13 cellular contexts compared by ENCODE assay signal in the genomic region with DNA sequence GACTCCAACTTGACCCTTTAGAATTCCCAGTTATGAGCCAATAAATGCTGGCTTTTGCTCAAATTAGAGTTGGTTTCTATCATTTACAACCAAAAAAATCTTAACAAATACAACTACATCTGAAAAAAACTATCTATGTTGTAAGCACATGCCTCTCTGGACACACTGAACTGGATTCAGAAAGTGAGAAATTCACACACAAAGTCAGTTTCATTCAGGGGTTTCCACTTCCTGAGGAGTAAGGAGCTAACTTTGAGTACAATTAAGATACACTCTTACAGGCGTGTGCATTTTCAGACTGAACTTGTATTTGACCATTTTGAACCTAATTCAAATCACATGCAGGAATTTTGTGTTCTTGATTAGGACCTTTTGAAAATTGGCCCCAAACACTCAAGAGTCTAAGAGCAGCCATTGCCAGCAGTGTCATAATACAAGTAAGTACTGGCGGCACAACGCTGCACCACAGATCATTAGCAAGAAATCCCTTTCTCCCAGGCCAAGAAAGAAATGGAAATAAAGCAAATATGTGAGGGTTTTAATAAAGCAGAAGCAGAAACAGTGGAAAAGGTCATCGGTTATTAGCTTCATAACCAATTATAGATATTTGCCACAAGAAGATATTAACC. TPM values are rescaled to one million over a fixed set of nuclear protein-coding genes. Genes with fewer than 3 reads are reported as not detected.
DNase-seq lines count a peak whose midpoint lies in the region; ATAC-seq lines count a peak whose summit lies in the region.
"Had no signal": no experiment of that assay in that cellular context is flagged by ENCODE, and none has a peak within 500 bp of the region (broad histone marks: within the 10 kb centered on the region; RNA-seq: fewer than 3 reads in every experiment).

No MANE protein-coding gene starts in this region.

- H3K9me3 ChIP-seq in trophoblast cell (ENCODE audit: insufficient read depth, low read depth, low read length) (peaks cover 3% of the 10 kb centered on the region), MG63 (no peaks in the 10 kb centered on the region)
- H3K9me3 ChIP-seq: Caco-2 had no signal

- WGBS in trophoblast cell (ENCODE audit: extremely low coverage, insufficient coverage, insufficient read length) = no CpG with 5 or more reads among the region's 4 CpGs

- H3K27me3 ChIP-seq in trophoblast cell (ENCODE audit: insufficient read depth, low read length) = no peaks in the 10 kb centered on the region
- H3K27me3 ChIP-seq in MG63 = no peaks in the 10 kb centered on the region

- no peaks in the 10 kb centered on the region for H3K27me3 Mint-ChIP-seq in activated naive CD8-positive, alpha-beta T cell treated with anti-CD3 and anti-CD28 coated beads, Interleukin-2, amount 10 ng/mL, durations not matched to agents 7 days and 5 days

- H3K9ac ChIP-seq in trophoblast cell (ENCODE audit: low read length) = no peak overlapping the region

- no peak overlapping the region for H3K14ac ChIP-seq in trophoblast cell (ENCODE audit: low read length)

- H3K18ac ChIP-seq in trophoblast cell (ENCODE audit: low read length) = no peak overlapping the region

- H3K79me2 ChIP-seq in trophoblast cell (ENCODE audit: control insufficient read depth, insufficient read depth, low read length, poor library complexity) = no peaks in the 10 kb centered on the region

- H3K36me3 Mint-ChIP-seq in activated naive CD8-positive, alpha-beta T cell treated with anti-CD3 and anti-CD28 coated beads, Interleukin-2, amount 10 ng/mL, durations not matched to agents 7 days and 5 days = peaks cover 24% of the 10 kb centered on the region

- no peak overlapping the region for H3K23ac ChIP-seq in trophoblast cell (ENCODE audit: low read length)

- H3K4me1 Mint-ChIP-seq in activated naive CD8-positive, alpha-beta T cell treated with anti-CD3 and anti-CD28 coated beads, Interleukin-2, amount 10 ng/mL, durations not matched to agents 7 days and 5 days = peaks cover 24% of the 10 kb centered on the region

- POLR2A ChIA-PET in activated naive CD8-positive, alpha-beta T cell treated with anti-CD3 and anti-CD28 coated beads, Interleukin-2, amount 10 ng/mL, durations not matched to agents 7 days and 5 days (lab: Charles Lee) = interaction anchor here (0.9 to 1.5 kb wide), 3 partner anchors 26 to 232 kb away, joined by 3 to 7 read pairs (median 5); no protein-coding TSS in a partner anchor

- no peak overlapping the region for H4K12ac ChIP-seq in trophoblast cell (ENCODE audit: low read depth, low read length)

- H2BK12ac ChIP-seq in trophoblast cell (ENCODE audit: low read length) = no peak overlapping the region

- H3K4me2 ChIP-seq in trophoblast cell (ENCODE audit: low read length) = no peak overlapping the region

- H2AFZ ChIP-seq in trophoblast cell (ENCODE audit: insufficient read depth, low read length, poor library complexity) = no peak overlapping the region

- no peak overlapping the region for H3K4me3 ChIP-seq in trophoblast cell (ENCODE audit: low read depth, low read length)
- no peak overlapping the region for H3K4me3 ChIP-seq in MG63

- no peaks in the 10 kb centered on the region for H3K9me3 Mint-ChIP-seq in activated naive CD8-positive, alpha-beta T cell treated with anti-CD3 and anti-CD28 coated beads, Interleukin-2, amount 10 ng/mL, durations not matched to agents 7 days and 5 days

- no peak overlapping the region for H3K27ac ChIP-seq in trophoblast cell (ENCODE audit: low read depth, low read length)
- H3K27ac ChIP-seq in caudate nucleus (ENCODE audit: low read depth, low read length) = no peak overlapping the region
- H3K27ac ChIP-seq: WERI-Rb-1 had no signal

- no peak for DNase-seq in activated naive CD8-positive, alpha-beta T cell treated with anti-CD3 and anti-CD28 coated beads, Interleukin-2, amount 10 ng/mL, durations not matched to agents 7 days and 5 days
- DNase-seq in trophoblast cell = no peak
- no peak for DNase-seq in NCI-H774 (lab: John Stamatoyannopoulos, UW)
- no peak for DNase-seq in caudate nucleus (lab: John Stamatoyannopoulos, UW)
- no peak for DNase-seq in MG63
- DNase-seq: Caco-2; effector memory CD4-positive, alpha-beta T cell; NCI-H2081 treated with DMSO at 0.1 percent for 48 hours; WERI-Rb-1 had no signal

- H3K4ac ChIP-seq in trophoblast cell (ENCODE audit: low read depth, low read length) = no peak overlapping the region

- H4K8ac ChIP-seq in trophoblast cell (ENCODE audit: low read depth, low read length) = no peak overlapping the region

- peak overlapping the region; percentile 75 for H3K27ac Mint-ChIP-seq in activated naive CD8-positive, alpha-beta T cell treated with anti-CD3 and anti-CD28 coated beads, Interleukin-2, amount 10 ng/mL, durations not matched to agents 7 days and 5 days

- H3K4me3 Mint-ChIP-seq in activated naive CD8-positive, alpha-beta T cell treated with anti-CD3 and anti-CD28 coated beads, Interleukin-2, amount 10 ng/mL, durations not matched to agents 7 days and 5 days = peak overlapping the region; percentile 23

- no peak overlapping the region for H2BK5ac ChIP-seq in trophoblast cell (ENCODE audit: low read depth, low read length, poor library complexity)

- ATAC-seq in GM18502 (IDR thresholded peaks at IDR 0.05; ENCODE audit: poor library complexity, unreplicated experiment) = peak; percentile 90
- peak; percentile 53 for ATAC-seq in GM19463 (IDR thresholded peaks at IDR 0.05; ENCODE audit: unreplicated experiment)
- peak; percentile 92 for ATAC-seq in HG03095 (IDR thresholded peaks at IDR 0.05; ENCODE audit: unreplicated experiment)
- ATAC-seq in activated naive CD8-positive, alpha-beta T cell treated with anti-CD3 and anti-CD28 coated beads, Interleukin-2, amount 10 ng/mL, durations not matched to agents 7 days and 5 days (ENCODE audit: low read depth) = peak; percentile 56

- no peak overlapping the region for H4K91ac ChIP-seq in trophoblast cell (ENCODE audit: low read depth, low read length)

- H2AK5ac ChIP-seq in trophoblast cell (ENCODE audit: low read length) = no peak overlapping the region

- no peak overlapping the region for H2BK120ac ChIP-seq in trophoblast cell (ENCODE audit: insufficient read depth, low read length, poor library complexity)

- H3K79me1 ChIP-seq in trophoblast cell (ENCODE audit: low read length) = no peaks in the 10 kb centered on the region

- H3K36me3 ChIP-seq in trophoblast cell (ENCODE audit: control insufficient read depth in 1 of 2, insufficient read depth in 2 of 2, low read length in 2 of 2) (peaks cover 0 to 3% of the 10 kb centered on the region in 2 experiments), MG63 (peaks cover 22% of the 10 kb centered on the region)

- no peaks in the 10 kb centered on the region for H3K4me1 ChIP-seq in trophoblast cell (ENCODE audit: control insufficient read depth in 1 of 2, insufficient read depth in 2 of 2, low read length in 2 of 2)
- H3K4me1 ChIP-seq: Caco-2 had no signal

RNA-seq across cellular contexts. Expression of a gene that starts 31.1 kb away (rescaled TPM):
- 10 to 100 TPM; 38.6 to 43.4 TPM for total RNA-seq in activated naive CD8-positive, alpha-beta T cell treated with anti-CD3 and anti-CD28 coated beads, Interleukin-2, amount 10 ng/mL, durations not matched to agents 7 days and 5 days
- 5.6 and 5.9 TPM in 2 replicates for polyA plus RNA-seq in trophoblast cell (2013)
- 8.0 and 24.3 TPM in 2 replicates for total RNA-seq in MG63 (2014; rRNA removed; shearing (Covaris generic); ENCODE audit: low replicate concordance)

RNA-seq across cellular contexts. Expression of a gene that starts 31.5 kb away (rescaled TPM):
- 10 to 100 TPM; 21.1 to 21.5 TPM for total RNA-seq in activated naive CD8-positive, alpha-beta T cell treated with anti-CD3 and anti-CD28 coated beads, Interleukin-2, amount 10 ng/mL, durations not matched to agents 7 days and 5 days
- 6.2 and 6.5 TPM in 2 replicates for polyA plus RNA-seq in trophoblast cell (2013)
- total RNA-seq in MG63 (2014; rRNA removed; shearing (Covaris generic); ENCODE audit: low replicate concordance) = 8.4 and 12.8 TPM in 2 replicates

RNA-seq across cellular contexts. Expression of a gene that starts 42.1 kb away (rescaled TPM):
- total RNA-seq in activated naive CD8-positive, alpha-beta T cell treated with anti-CD3 and anti-CD28 coated beads, Interleukin-2, amount 10 ng/mL, durations not matched to agents 7 days and 5 days = under 1 TPM; 0.34 to 0.44 TPM
- polyA plus RNA-seq in trophoblast cell (2013) = 0.15 and 0.21 TPM in 2 replicates
- total RNA-seq in MG63 (2014; rRNA removed; shearing (Covaris generic); ENCODE audit: low replicate concordance) = not detected in 2 replicates
- total RNA-seq: Caco-2, HT1080 had no signal
